ENCODE assay signal across 8 cellular contexts in the genomic region with DNA sequence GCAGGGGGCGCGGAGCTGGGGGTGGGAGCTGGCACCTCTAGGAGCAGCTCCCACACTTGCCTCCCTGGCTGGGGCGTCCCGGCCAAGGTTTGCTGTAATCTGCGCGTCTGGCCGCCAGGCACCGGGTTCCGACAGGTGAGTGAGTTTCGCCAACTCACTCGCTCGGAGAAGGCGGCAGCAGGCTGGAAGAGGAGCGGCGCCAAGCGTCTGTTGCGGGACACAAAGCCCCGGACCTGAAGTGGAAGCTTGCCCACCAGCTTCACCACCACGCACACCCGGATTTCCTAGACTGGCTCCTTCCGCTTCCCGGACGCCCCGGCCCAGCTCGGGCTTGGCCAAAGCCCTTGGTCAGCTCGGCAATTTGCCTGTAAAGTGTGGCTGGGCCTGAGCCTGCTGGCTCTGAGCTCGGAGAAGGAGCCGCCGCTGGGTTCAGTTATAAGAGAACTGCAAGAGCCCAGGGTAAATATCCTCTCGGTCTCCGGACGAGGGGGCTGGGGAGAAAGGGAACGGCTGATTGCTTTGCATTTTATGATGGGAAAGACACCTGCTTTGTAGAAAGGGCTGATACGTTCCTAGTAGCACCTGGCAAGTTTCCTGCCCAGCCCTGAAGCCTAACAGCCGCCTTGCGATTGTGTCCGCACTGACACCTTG. TPM values are rescaled to one million over a fixed set of nuclear protein-coding genes. Genes with fewer than 3 reads are reported as not detected.
DNase-seq lines count a peak whose midpoint lies in the region; FAIRE-seq and TF ChIP-seq lines count a peak whose summit lies in the region.

No MANE protein-coding gene starts in this region.

- 4% methylated on average over 37 of the region's 37 CpGs for WGBS in urinary bladder

- no peaks in the 10 kb centered on the region for H3K36me3 ChIP-seq in urinary bladder (ENCODE audit: insufficient read depth)

- H3K9me3 ChIP-seq in mononuclear cell (ENCODE audit: low read depth, low read length): no peaks in the 10 kb centered on the region

- H3K27me3 ChIP-seq in mononuclear cell (ENCODE audit: insufficient read depth, low read length): peaks cover 42% of the 10 kb centered on the region

- FAIRE-seq in GM12891 (lab: Jason Lieb, UNC): no peak

- no peak for TF ChIP-seq POLR2A in GM12891 (IDR thresholded peaks at IDR 0.05; ENCODE audit: low read depth, low read length)

- H3K27ac ChIP-seq in urinary bladder (ENCODE audit: low read depth): no peak overlapping the region

- H3K4me1 ChIP-seq in mononuclear cell (ENCODE audit: insufficient read depth, low read length) (peaks cover 18% of the 10 kb centered on the region), urinary bladder (ENCODE audit: insufficient read depth) (peaks cover 2% of the 10 kb centered on the region)

- H3K4me3 ChIP-seq in epithelial cell of esophagus (ENCODE audit: low read length) (peak overlapping the region; percentile 19), mononuclear cell (ENCODE audit: low read length) (peak overlapping the region; percentile 34), urinary bladder (ENCODE audit: low read depth, low read length) (peak overlapping the region; percentile 52)

- DNase-seq in GM12891 (ENCODE audit: insufficient read length, low spot score) (peak; percentile 11), NCI-H748 (lab: John Stamatoyannopoulos, UW; ENCODE audit: unreplicated experiment) (peak; percentile 78), epithelial cell of esophagus (ENCODE audit: low read depth) (peak; percentile 37), NCI-H1048 (lab: John Stamatoyannopoulos, UW) (no peak), kidney glomerular epithelial cell (lab: John Stamatoyannopoulos, UW) (no peak), COR-L47 (lab: John Stamatoyannopoulos, UW) (no peak)

- no peak for TF ChIP-seq CTCF in epithelial cell of esophagus (IDR thresholded peaks at IDR 0.05; ENCODE audit: insufficient read depth, low read depth, low read length, missing control alignments)

TF ChIP-seq in GM12891, 5 proteins besides CTCF, POLR2A, EP300 and RAD21:
- TF ChIP-seq PAX5 (IDR thresholded peaks at IDR 0.05; ENCODE audit: insufficient read depth, low read length, severe bottlenecking): no peak
- TF ChIP-seq POU2F2 (IDR thresholded peaks at IDR 0.05; ENCODE audit: low read depth, low read length): no peak
- TF ChIP-seq TAF1 (IDR thresholded peaks at IDR 0.05; ENCODE audit: low read depth, low read length): no peak
- no peak for TF ChIP-seq POLR2AphosphoS5 (IDR thresholded peaks at IDR 0.05; ENCODE audit: low read depth, low read length)
- TF ChIP-seq SPI1 (IDR thresholded peaks at IDR 0.05; ENCODE audit: low read depth, low read length): no peak

RNA-seq across cellular contexts. Expression of a gene that starts 0.5 kb away (rescaled TPM):
- not detected for polyA plus RNA-seq in GM12891 (2012; ENCODE audit: low read depth, missing spikeins)
- total RNA-seq in mononuclear cell: not detected
- 17.6 TPM for total RNA-seq in urinary bladder
- polyA plus RNA-seq in urinary bladder: 8.8 TPM

Comparison
In these comparisons a context has a peak if more than half of its experiments do, and no peak if none do; other contexts are left out.
1. DNase-seq: peak in GM12891 (single experiment), NCI-H748 (single experiment) and epithelial cell of esophagus (single experiment); none in NCI-H1048 (single experiment), kidney glomerular epithelial cell (single experiment) and COR-L47 (single experiment).
2. RNA of a gene that starts 0.5 kb away (total RNA-seq): 17.6 TPM in urinary bladder (single experiment); not detected in mononuclear cell (single experiment); every median in the first group is over 10 times any median in the second.
3. Peak in every context shown above with its lines, with median percentiles within 50 percentile points of each other: H3K4me3 ChIP-seq.